Comparison of ENCODE assay signal across 2 cellular contexts in genomic region chr10:95806687-95807380, GRCh38. TPM values are rescaled to one million over a fixed set of nuclear protein-coding genes. Genes with fewer than 3 reads are reported as not detected.
"Had no signal": no experiment of that assay in that cellular context is flagged by ENCODE, and none has a peak within 500 bp of the region (broad histone marks: within the 10 kb centered on the region; RNA-seq: fewer than 3 reads in every experiment).

No MANE protein-coding gene starts in this region.

RNA-seq across cellular contexts. Expression of gene ENTPD1, which starts 50.9 kb away (rescaled TPM):
- total RNA-seq: MCF 10A, SJSA1 had no signal
